1 cellular context compared by ENCODE assay signal in genomic region chr3:121871434-121871833, GRCh38.
TF ChIP-seq lines count a peak whose summit lies in the region.

No MANE protein-coding gene starts in this region.

TF ChIP-seq in SK-N-SH, 30 proteins besides CTCF, POLR2A, EP300 and RAD21:
- TF ChIP-seq MAX (IDR thresholded peaks at IDR 0.05; ENCODE audit: low read depth) (no peak), MEF2A (IDR thresholded peaks at IDR 0.05; ENCODE audit: borderline replicate concordance, low read depth) (no peak), IRF3 (IDR thresholded peaks at IDR 0.05; ENCODE audit: low read depth, low read length) (no peak), USF2 (IDR thresholded peaks at IDR 0.05; ENCODE audit: borderline replicate concordance, low read depth, low read length) (no peak), SMC3 (IDR thresholded peaks at IDR 0.05; ENCODE audit: low read depth, low read length) (no peak), RFX5 (IDR thresholded peaks at IDR 0.05; ENCODE audit: low read length) (no peak), TAF1 (IDR thresholded peaks at IDR 0.05; ENCODE audit: borderline replicate concordance, low read depth, low read length) (no peak), TCF12 (IDR thresholded peaks at IDR 0.05) (no peak), JUND (IDR thresholded peaks at IDR 0.05) (no peak), RCOR1 (IDR thresholded peaks at IDR 0.05; ENCODE audit: low read length) (no peak)
